ENCODE assay signal across 2 cellular contexts in the genomic region with DNA sequence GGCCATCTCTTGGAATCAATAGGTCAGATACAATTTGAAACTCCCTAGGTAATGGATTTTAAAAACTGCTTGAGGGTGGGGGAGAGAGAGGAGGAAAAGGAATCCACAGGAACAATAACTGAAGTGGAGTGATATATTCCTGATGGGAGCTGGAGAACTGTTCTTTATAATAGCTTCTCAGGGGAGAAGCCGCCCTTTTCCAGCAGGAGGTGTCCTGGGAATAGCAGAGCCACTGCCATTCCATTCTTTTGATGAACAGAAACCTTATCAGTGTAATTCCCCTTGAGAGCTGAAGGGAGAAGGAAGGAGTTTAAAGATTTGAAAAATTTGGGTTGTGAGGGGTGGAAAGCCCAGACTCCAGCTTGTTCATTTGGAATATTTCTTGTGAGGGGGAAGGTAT.
TF ChIP-seq lines count a peak whose summit lies in the region.

No MANE protein-coding gene starts in this region.

TF ChIP-seq in SK-N-SH, 30 proteins besides CTCF, POLR2A, EP300 and RAD21 (continued from another document):
- no peak for TF ChIP-seq CHD2 (IDR thresholded peaks at IDR 0.05; ENCODE audit: low read length, partially characterized antibody)
- no peak for TF ChIP-seq GABPA (IDR thresholded peaks at IDR 0.05; ENCODE audit: low read depth)
- TF ChIP-seq TCF12 (IDR thresholded peaks at IDR 0.05): no peak
- no peak for TF ChIP-seq RXRA (IDR thresholded peaks at IDR 0.05; ENCODE audit: borderline replicate concordance, low read depth)
- TF ChIP-seq, protein P1, sequence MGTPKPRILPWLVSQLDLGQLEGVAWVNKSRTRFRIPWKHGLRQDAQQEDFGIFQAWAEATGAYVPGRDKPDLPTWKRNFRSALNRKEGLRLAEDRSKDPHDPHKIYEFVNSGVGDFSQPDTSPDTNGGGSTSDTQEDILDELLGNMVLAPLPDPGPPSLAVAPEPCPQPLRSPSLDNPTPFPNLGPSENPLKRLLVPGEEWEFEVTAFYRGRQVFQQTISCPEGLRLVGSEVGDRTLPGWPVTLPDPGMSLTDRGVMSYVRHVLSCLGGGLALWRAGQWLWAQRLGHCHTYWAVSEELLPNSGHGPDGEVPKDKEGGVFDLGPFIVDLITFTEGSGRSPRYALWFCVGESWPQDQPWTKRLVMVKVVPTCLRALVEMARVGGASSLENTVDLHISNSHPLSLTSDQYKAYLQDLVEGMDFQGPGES (IDR thresholded peaks at IDR 0.05; ENCODE audit: low read depth, low read length): no peak
- TF ChIP-seq SMC3 (IDR thresholded peaks at IDR 0.05; ENCODE audit: low read depth, low read length): no peak
- no peak for TF ChIP-seq TAF1 (IDR thresholded peaks at IDR 0.05; ENCODE audit: borderline replicate concordance, low read depth, low read length)
- no peak for TF ChIP-seq GATA2 (CRISPR knock-in tag; IDR thresholded peaks at IDR 0.05)
- TF ChIP-seq NFIC (IDR thresholded peaks at IDR 0.05; ENCODE audit: borderline replicate concordance): no peak

TF ChIP-seq in SK-N-SH treated with all-trans-retinoic acid at 6 μM for 48 hours, 23 proteins besides CTCF, POLR2A, EP300 and RAD21 (continued from another document):
- TF ChIP-seq, protein P2, sequence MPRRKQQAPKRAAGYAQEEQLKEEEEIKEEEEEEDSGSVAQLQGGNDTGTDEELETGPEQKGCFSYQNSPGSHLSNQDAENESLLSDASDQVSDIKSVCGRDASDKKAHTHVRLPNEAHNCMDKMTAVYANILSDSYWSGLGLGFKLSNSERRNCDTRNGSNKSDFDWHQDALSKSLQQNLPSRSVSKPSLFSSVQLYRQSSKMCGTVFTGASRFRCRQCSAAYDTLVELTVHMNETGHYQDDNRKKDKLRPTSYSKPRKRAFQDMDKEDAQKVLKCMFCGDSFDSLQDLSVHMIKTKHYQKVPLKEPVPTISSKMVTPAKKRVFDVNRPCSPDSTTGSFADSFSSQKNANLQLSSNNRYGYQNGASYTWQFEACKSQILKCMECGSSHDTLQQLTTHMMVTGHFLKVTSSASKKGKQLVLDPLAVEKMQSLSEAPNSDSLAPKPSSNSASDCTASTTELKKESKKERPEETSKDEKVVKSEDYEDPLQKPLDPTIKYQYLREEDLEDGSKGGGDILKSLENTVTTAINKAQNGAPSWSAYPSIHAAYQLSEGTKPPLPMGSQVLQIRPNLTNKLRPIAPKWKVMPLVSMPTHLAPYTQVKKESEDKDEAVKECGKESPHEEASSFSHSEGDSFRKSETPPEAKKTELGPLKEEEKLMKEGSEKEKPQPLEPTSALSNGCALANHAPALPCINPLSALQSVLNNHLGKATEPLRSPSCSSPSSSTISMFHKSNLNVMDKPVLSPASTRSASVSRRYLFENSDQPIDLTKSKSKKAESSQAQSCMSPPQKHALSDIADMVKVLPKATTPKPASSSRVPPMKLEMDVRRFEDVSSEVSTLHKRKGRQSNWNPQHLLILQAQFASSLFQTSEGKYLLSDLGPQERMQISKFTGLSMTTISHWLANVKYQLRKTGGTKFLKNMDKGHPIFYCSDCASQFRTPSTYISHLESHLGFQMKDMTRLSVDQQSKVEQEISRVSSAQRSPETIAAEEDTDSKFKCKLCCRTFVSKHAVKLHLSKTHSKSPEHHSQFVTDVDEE (CRISPR knock-in tag; IDR thresholded peaks at IDR 0.05): no peak
- TF ChIP-seq TOX (CRISPR knock-in tag; IDR thresholded peaks at IDR 0.05; ENCODE audit: borderline replicate concordance): no peak
- no peak for TF ChIP-seq ZFP30 (CRISPR knock-in tag; IDR thresholded peaks at IDR 0.05)
- TF ChIP-seq POU6F1 (CRISPR knock-in tag; IDR thresholded peaks at IDR 0.05; ENCODE audit: borderline replicate concordance, low read depth): no peak
